ENCODE assay signal across 1 cellular context in the genomic region with DNA sequence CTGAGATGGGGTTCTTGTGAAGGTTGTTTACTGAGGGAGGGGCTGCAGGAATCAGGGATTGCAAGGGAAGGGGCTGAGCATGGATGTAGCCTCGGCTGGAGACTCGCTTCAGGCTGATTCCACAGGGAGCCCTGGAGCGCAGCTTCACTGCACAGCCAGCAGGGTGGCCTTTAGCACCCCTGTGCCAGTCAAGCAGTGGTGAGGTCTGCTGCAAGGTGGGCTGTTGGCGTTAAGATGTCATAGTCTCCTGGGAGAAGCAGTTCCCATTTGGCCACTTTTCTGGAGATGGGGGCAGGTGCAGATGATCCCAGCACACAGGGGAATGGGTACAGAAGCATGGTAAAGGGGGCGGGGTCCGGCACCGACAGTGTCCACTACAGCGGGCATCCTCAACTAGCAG.
TF ChIP-seq lines count a peak whose summit lies in the region.

No MANE protein-coding gene starts in this region.

TF ChIP-seq in HepG2, 621 proteins besides CTCF, POLR2A, EP300 and RAD21 (continued from another document):
- TF ChIP-seq TARDBP (CRISPR knock-in tag; IDR thresholded peaks at IDR 0.05): no peak
- no peak for TF ChIP-seq TAF1 (CRISPR knock-in tag; IDR thresholded peaks at IDR 0.05)
- TF ChIP-seq RCOR2 (CRISPR knock-in tag; IDR thresholded peaks at IDR 0.05): no peak
- TF ChIP-seq ZNF354B (CRISPR knock-in tag; IDR thresholded peaks at IDR 0.05): no peak
- no peak for TF ChIP-seq SIX4 (CRISPR knock-in tag; IDR thresholded peaks at IDR 0.05)
- TF ChIP-seq CBX2 (IDR thresholded peaks at IDR 0.05; ENCODE audit: low read depth, low read length): no peak
- TF ChIP-seq CBX2 (CRISPR knock-in tag; IDR thresholded peaks at IDR 0.05; ENCODE audit: low read depth): no peak
- TF ChIP-seq, protein P1, sequence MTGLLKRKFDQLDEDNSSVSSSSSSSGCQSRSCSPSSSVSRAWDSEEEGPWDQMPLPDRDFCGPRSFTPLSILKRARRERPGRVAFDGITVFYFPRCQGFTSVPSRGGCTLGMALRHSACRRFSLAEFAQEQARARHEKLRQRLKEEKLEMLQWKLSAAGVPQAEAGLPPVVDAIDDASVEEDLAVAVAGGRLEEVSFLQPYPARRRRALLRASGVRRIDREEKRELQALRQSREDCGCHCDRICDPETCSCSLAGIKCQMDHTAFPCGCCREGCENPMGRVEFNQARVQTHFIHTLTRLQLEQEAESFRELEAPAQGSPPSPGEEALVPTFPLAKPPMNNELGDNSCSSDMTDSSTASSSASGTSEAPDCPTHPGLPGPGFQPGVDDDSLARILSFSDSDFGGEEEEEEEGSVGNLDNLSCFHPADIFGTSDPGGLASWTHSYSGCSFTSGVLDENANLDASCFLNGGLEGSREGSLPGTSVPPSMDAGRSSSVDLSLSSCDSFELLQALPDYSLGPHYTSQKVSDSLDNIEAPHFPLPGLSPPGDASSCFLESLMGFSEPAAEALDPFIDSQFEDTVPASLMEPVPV (CRISPR knock-in tag; IDR thresholded peaks at IDR 0.05): no peak
